ENCODE assay signal across 1 cellular context in the genomic region with DNA sequence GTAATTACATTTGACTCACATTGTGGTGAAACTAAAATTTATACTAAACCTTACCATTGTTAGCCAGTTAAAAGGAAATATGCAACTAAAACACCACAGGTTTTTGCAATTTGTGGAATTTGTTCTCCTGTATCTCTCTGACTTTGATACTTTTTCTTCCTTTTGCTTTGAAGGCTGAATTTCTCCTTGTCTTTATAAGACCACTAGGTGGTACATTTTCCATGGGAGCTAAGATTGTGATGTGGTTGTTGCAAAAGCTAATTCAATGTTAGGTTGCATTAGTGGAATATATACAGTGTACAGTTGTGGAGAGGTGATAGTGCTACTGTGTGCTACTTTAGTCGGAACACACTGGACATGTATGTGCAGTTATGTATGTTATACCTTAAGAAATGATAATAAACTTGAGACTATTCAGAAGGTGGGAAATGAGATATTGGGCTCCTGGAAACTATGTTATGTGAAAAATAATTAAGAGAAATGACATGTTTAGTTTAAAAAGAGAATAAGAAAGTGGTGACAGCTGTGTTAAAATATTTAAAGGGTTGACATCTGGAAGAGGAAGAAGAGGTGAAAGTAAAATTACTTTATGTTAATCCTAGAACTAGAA.
TF ChIP-seq lines count a peak whose summit lies in the region.

No MANE protein-coding gene starts in this region.

TF ChIP-seq in HEK293, 187 proteins besides CTCF, POLR2A, EP300 and RAD21 (continued from another document):
- TF ChIP-seq, protein P1, sequence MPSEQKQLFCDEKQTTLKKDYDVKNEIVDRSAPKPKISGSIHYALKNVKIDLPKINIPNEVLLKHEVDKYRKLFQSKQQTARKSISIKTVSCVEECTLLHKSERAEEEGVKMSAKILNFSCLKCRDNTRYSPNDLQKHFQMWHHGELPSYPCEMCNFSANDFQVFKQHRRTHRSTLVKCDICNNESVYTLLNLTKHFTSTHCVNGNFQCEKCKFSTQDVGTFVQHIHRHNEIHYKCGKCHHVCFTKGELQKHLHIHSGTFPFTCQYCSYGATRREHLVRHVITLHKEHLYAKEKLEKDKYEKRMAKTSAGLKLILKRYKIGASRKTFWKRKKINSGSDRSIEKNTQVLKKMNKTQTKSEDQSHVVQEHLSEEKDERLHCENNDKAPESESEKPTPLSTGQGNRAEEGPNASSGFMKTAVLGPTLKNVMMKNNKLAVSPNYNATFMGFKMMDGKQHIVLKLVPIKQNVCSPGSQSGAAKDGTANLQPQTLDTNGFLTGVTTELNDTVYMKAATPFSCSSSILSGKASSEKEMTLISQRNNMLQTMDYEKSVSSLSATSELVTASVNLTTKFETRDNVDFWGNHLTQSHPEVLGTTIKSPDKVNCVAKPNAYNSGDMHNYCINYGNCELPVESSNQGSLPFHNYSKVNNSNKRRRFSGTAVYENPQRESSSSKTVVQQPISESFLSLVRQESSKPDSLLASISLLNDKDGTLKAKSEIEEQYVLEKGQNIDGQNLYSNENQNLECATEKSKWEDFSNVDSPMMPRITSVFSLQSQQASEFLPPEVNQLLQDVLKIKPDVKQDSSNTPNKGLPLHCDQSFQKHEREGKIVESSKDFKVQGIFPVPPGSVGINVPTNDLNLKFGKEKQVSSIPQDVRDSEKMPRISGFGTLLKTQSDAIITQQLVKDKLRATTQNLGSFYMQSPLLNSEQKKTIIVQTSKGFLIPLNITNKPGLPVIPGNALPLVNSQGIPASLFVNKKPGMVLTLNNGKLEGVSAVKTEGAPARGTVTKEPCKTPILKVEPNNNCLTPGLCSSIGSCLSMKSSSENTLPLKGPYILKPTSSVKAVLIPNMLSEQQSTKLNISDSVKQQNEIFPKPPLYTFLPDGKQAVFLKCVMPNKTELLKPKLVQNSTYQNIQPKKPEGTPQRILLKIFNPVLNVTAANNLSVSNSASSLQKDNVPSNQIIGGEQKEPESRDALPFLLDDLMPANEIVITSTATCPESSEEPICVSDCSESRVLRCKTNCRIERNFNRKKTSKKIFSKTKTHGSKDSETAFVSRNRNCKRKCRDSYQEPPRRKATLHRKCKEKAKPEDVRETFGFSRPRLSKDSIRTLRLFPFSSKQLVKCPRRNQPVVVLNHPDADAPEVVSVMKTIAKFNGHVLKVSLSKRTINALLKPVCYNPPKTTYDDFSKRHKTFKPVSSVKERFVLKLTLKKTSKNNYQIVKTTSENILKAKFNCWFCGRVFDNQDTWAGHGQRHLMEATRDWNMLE (tag by site-specific recombination; conservative IDR thresholded peaks at IDR 0.05; ENCODE audit: low read depth): no peak
- no peak for TF ChIP-seq ZNF37A (tag by site-specific recombination; IDR thresholded peaks at IDR 0.05)
